ENCODE assay signal across 9 cellular contexts in the genomic region with DNA sequence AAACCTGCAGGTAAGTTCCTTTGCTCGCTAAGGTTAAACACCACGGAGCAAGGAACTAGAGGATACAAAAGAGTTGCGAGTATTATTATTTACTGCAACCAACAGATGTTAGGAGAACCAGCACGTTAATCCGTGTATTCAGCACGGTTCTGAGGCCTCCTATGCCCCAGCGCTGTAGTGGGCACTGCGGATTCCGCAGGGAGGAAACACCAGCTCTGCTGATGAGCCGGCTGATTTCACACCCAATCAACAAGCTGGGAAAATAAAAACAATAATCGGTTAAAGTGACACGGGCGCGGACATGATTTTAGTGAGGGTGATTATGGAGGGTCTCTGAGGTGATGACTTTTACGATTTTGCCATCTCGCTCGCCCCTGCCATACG. TPM values are rescaled to one million over a fixed set of nuclear protein-coding genes. Genes with fewer than 3 reads are reported as not detected.
DNase-seq lines count a peak whose midpoint lies in the region; ATAC-seq and TF ChIP-seq lines count a peak whose summit lies in the region.
"Had no signal": no experiment of that assay in that cellular context is flagged by ENCODE, and none has a peak within 500 bp of the region (broad histone marks: within the 10 kb centered on the region; RNA-seq: fewer than 3 reads in every experiment).

No MANE protein-coding gene starts in this region.

- peak overlapping the region; percentile 67 for H3K4me3 Mint-ChIP-seq in natural killer cell

- peaks cover 3% of the 10 kb centered on the region for H3K4me1 ChIP-seq in effector memory CD4-positive, alpha-beta T cell (ENCODE audit: control insufficient read depth, insufficient read depth, low read length, poor library complexity, severe bottlenecking)

- no peaks in the 10 kb centered on the region for H3K36me3 Mint-ChIP-seq in natural killer cell

- TF ChIP-seq CTCF in BJ (IDR thresholded peaks at IDR 0.05; ENCODE audit: insufficient read depth, low read depth, low read length) (no peak), HL-60 (IDR thresholded peaks at IDR 0.05; ENCODE audit: insufficient read depth, low read length) (no peak), natural killer cell (IDR thresholded peaks at IDR 0.05) (no peak)

- ATAC-seq in natural killer cell, result peak in 1 of 3 donors; percentile 18

- CTCF ChIA-PET in BJ (lab: Yijun Ruan, JAX), result interaction anchor here (1.7 to 2.2 kb wide), 2 partner anchors 10 to 20 kb away, joined by 4 to 16 read pairs; no protein-coding TSS in a partner anchor

- H3K4me3 ChIP-seq in BJ (ENCODE audit: low read depth, low read length), result peak overlapping the region; percentile 56
- H3K4me3 ChIP-seq in HL-60 (replicated peaks; ENCODE audit: insufficient read depth, low read length), result peak overlapping the region; percentile 52
- H3K4me3 ChIP-seq in effector memory CD4-positive, alpha-beta T cell (ENCODE audit: insufficient read depth, low read depth, low read length, poor library complexity, severe bottlenecking), result peak overlapping the region; percentile 52

- H3K9me3 ChIP-seq in effector memory CD4-positive, alpha-beta T cell (ENCODE audit: control insufficient read depth, low read length), result no peaks in the 10 kb centered on the region

- peaks cover 18 to 22% of the 10 kb centered on the region in 2 donors for H3K4me1 Mint-ChIP-seq in natural killer cell

- no peak for DNase-seq in BJ (ENCODE audit: low read depth)
- DNase-seq in HL-60 (ENCODE audit: low read depth in 1 of 2, low spot score in 1 of 2), result no peak
- DNase-seq in effector memory CD4-positive, alpha-beta T cell, result no peak
- DNase-seq in natural killer cell, result no peak
- no peak for DNase-seq in putamen (ENCODE audit: low spot score)
- DNase-seq in DMS114 treated with DMSO at 0.1 percent for 48 hours (lab: John Stamatoyannopoulos, UW; ENCODE audit: unreplicated experiment), result no peak
- DNase-seq in D341Med (ENCODE audit: low spot score), result no peak
- no peak for DNase-seq in NCI-H2107 treated with DMSO at 0.1 percent for 48 hours (lab: John Stamatoyannopoulos, UW; ENCODE audit: unreplicated experiment)

- H3K36me3 ChIP-seq in BJ (ENCODE audit: control insufficient read depth, insufficient read depth, low read length), result no peaks in the 10 kb centered on the region
- no peaks in the 10 kb centered on the region for H3K36me3 ChIP-seq in effector memory CD4-positive, alpha-beta T cell (ENCODE audit: control insufficient read depth, insufficient read depth, low read length)

- no peak overlapping the region for H3K27ac Mint-ChIP-seq in natural killer cell

- intact Hi-C loops in natural killer cell (cut with micrococcal nuclease), result no loop called here

- H3K27me3 Mint-ChIP-seq in natural killer cell (ENCODE audit: low read depth in 2 of 2), result no peaks in the 10 kb centered on the region

- no peak overlapping the region for H3K27ac ChIP-seq in HL-60 (replicated peaks)
- H3K27ac ChIP-seq in effector memory CD4-positive, alpha-beta T cell (ENCODE audit: insufficient read depth, low read length, poor library complexity, severe bottlenecking), result no peak overlapping the region

- POLR2A ChIA-PET in BJ (lab: Charles Lee), result interaction anchor here (0.6 kb wide), 1 partner anchor 223 kb away, joined by 3 read pairs; no protein-coding TSS in a partner anchor

- no peaks in the 10 kb centered on the region for H3K9me3 Mint-ChIP-seq in natural killer cell

- H3K27me3 ChIP-seq in BJ (ENCODE audit: control insufficient read depth, insufficient read depth, low read length) (no peaks in the 10 kb centered on the region), HL-60 (ENCODE audit: insufficient read depth, poor library complexity, severe bottlenecking) (peaks cover 20% of the 10 kb centered on the region)
- H3K27me3 ChIP-seq in effector memory CD4-positive, alpha-beta T cell (replicated peaks; ENCODE audit: control insufficient read depth, insufficient read depth, low read length, poor library complexity, severe bottlenecking), result no peaks in the 10 kb centered on the region

RNA-seq across cellular contexts. Expression of a gene that starts 0.7 kb away (rescaled TPM):
- 3.0 and 4.3 TPM in 2 replicates for polyA plus RNA-seq in BJ (2011; rRNA removed)
- 6.3 and 6.9 TPM in 2 replicates for polyA minus RNA-seq in BJ (2011; rRNA and poly(A)+ RNA removed)
- total RNA-seq in natural killer cell, result 1 to 10 TPM; 1.5 to 3.1 (median 1.7) TPM

RNA-seq across cellular contexts. Expression of a gene that starts 37.0 kb away (rescaled TPM):
- polyA plus RNA-seq in BJ (2011; rRNA removed), result not detected in 2 replicates
- polyA minus RNA-seq in BJ (2011; rRNA and poly(A)+ RNA removed), result not detected in 2 replicates
- not detected for total RNA-seq in natural killer cell
- total RNA-seq: activated CD8-positive, alpha-beta memory T cell treated with anti-CD3 and anti-CD28 coated beads for 36 hours had no signal
